In genomic region chr5:51664491-51665294, GRCh38 we compare ENCODE assay signal across 26 cellular contexts.
"Had no signal": no experiment of that assay in that cellular context is flagged by ENCODE, and none has a peak within 500 bp of the region (broad histone marks: within the 10 kb centered on the region; RNA-seq: fewer than 3 reads in every experiment).

No MANE protein-coding gene starts in this region.

- H3K27me3 Mint-ChIP-seq: activated B cell treated with CpG ODN at 0.5 μM for 24 hours; activated naive CD8-positive, alpha-beta T cell; stimulated activated memory B cell treated with anti-CD40 and anti-IgM and Interleukin-4, amounts not matched to agents 10 μg/mL and 1 μg/mL and 100 μg/mL, for 72 hours; stimulated activated naive CD8-positive, alpha-beta T cell treated with anti-CD3 and anti-CD28 coated beads, Interleukin-15, amount 100 ng/mL, for 72 hours had no signal

- H3K9me3 Mint-ChIP-seq: nephron; stimulated activated memory B cell treated with anti-CD40 and anti-IgM and Interleukin-4, amounts not matched to agents 10 μg/mL and 1 μg/mL and 100 μg/mL, for 72 hours; stimulated activated naive CD8-positive, alpha-beta T cell treated with anti-CD3 and anti-CD28 coated beads, Interleukin-15, amount 100 ng/mL, for 72 hours; T-helper 2 cell treated with Interferon-gamma antibody and Interleukin-4, amounts not matched to agents 5 μg/mL and 100 μg/mL, for 36 hours had no signal

- H3K4me3 Mint-ChIP-seq: activated B cell treated with CpG ODN at 0.5 μM for 24 hours; activated naive CD8-positive, alpha-beta T cell; activated T-cell treated with anti-CD3 and anti-CD28 coated beads, Interleukin-2, amount 50 U/mL, for 72 hours; nephron; stimulated activated memory B cell treated with anti-CD40 and anti-IgM and Interleukin-4, amounts not matched to agents 10 μg/mL and 1 μg/mL and 100 μg/mL, for 72 hours; stimulated activated naive CD8-positive, alpha-beta T cell treated with anti-CD3 and anti-CD28 coated beads, Interleukin-15, amount 100 ng/mL, for 72 hours; T-helper 2 cell treated with Interferon-gamma antibody and Interleukin-4, amounts not matched to agents 5 μg/mL and 100 μg/mL, for 36 hours had no signal

- H3K36me3 ChIP-seq: cardiac muscle cell, left ventricle myocardium inferior, ovary, prostate gland, sigmoid colon, upper lobe of left lung, vagina had no signal

- H3K27ac ChIP-seq: cardiac muscle cell, coronary artery, left ventricle myocardium inferior, ovary, prostate gland, sigmoid colon, upper lobe of left lung, vagina had no signal

- H3K4me3 ChIP-seq: cardiac muscle cell, coronary artery, left ventricle myocardium inferior, ovary, prostate gland, sigmoid colon, upper lobe of left lung, vagina had no signal

- H3K4me1 Mint-ChIP-seq: activated B cell treated with CpG ODN at 0.5 μM for 24 hours; stimulated activated memory B cell treated with anti-CD40 and anti-IgM and Interleukin-4, amounts not matched to agents 10 μg/mL and 1 μg/mL and 100 μg/mL, for 72 hours; stimulated activated naive CD8-positive, alpha-beta T cell treated with anti-CD3 and anti-CD28 coated beads, Interleukin-15, amount 100 ng/mL, for 72 hours had no signal

- H3K27me3 ChIP-seq: cardiac muscle cell, ovary, sigmoid colon, upper lobe of left lung, vagina had no signal

- H3K36me3 Mint-ChIP-seq: activated naive CD8-positive, alpha-beta T cell; stimulated activated memory B cell treated with anti-CD40 and anti-IgM and Interleukin-4, amounts not matched to agents 10 μg/mL and 1 μg/mL and 100 μg/mL, for 72 hours had no signal

- DNase-seq: activated B cell treated with CpG ODN at 0.5 μM for 24 hours; activated CD4-positive, alpha-beta T cell treated with anti-CD3 and anti-CD28 coated beads, Interleukin-2, amount 50 U/mL, for 1 hour; activated naive CD4-positive, alpha-beta T cell; activated T-cell treated with anti-CD3 and anti-CD28 coated beads for 4 hours; activated T-cell treated with anti-CD3 and anti-CD28 coated beads, Interleukin-2, amount 50 U/mL, for 72 hours; anterior cingulate cortex; cerebellar nuclear complex; left ventricle myocardium inferior; ovary; sigmoid colon; small intestine; stimulated activated CD4-positive, alpha-beta T cell treated with anti-CD3 and anti-CD28 coated beads, Interleukin-1b, Interleukin-23, amount 100 ng/mL, for 48 hours; stimulated activated CD4-positive, alpha-beta T cell treated with anti-CD3 and anti-CD28 coated beads, Interleukin-4, amount 100 ng/mL, for 4 hours; stimulated activated CD8-positive, alpha-beta memory T cell treated with anti-CD3 and anti-CD28 coated beads, Interleukin-4, amount 100 ng/mL, for 48 hours; stimulated activated naive CD8-positive, alpha-beta T cell treated with anti-CD3 and anti-CD28 coated beads, Interleukin-15, amount 100 ng/mL, for 72 hours; substantia nigra; T-helper 1 cell; upper lobe of left lung had no signal

- H3K27ac Mint-ChIP-seq: activated B cell treated with CpG ODN at 0.5 μM for 24 hours; activated naive CD8-positive, alpha-beta T cell; activated T-cell treated with anti-CD3 and anti-CD28 coated beads, Interleukin-2, amount 50 U/mL, for 72 hours; nephron; stimulated activated memory B cell treated with anti-CD40 and anti-IgM and Interleukin-4, amounts not matched to agents 10 μg/mL and 1 μg/mL and 100 μg/mL, for 72 hours; stimulated activated naive CD8-positive, alpha-beta T cell treated with anti-CD3 and anti-CD28 coated beads, Interleukin-15, amount 100 ng/mL, for 72 hours; T-helper 2 cell treated with Interferon-gamma antibody and Interleukin-4, amounts not matched to agents 5 μg/mL and 100 μg/mL, for 36 hours had no signal
